ENCODE assay signal across 29 cellular contexts in the genomic region with DNA sequence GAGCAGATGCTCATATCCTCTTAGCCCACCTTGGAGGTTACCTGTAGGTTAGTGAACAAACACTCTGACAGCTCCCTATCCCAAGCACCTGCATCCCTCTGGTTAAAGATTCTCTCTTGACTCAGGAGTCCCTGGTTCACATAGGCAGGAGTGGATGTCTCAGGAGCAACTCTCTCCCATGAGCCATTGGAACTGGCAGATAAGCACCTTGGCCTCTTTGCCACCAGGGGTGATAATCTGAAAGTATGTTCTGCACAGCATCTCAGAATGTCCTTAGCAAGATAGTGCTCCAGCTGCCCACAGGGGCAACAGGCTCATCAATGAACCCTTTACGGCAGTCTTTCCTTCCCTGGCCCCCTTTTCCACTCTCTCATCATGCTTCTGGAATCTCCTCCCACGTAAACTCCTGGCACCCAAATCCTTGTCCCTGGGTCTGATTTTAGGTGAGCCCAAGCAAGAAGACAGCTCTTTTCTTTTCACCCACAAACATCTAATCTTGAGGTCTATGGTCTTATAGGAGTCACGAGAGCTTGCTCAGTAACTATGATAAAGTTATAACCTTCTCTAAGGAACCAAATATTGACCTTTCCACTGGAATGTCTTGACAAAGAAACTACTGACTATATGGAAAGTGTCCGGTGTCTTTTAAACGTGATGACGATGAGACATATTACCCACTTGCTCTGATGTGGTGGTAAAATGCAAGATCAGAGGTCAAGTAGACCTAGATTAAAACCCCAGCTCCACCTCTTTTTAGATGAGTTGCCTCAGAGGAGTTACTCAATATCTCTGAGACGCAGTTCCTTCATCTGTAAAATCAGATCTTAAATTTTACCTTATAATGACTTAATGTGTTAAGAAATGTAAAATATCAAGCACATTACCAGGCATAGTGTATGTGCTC. TPM values are rescaled to one million over a fixed set of nuclear protein-coding genes. Genes with fewer than 3 reads are reported as not detected.
"Had no signal": no experiment of that assay in that cellular context is flagged by ENCODE, and none has a peak within 500 bp of the region (broad histone marks: within the 10 kb centered on the region; RNA-seq: fewer than 3 reads in every experiment).

No MANE protein-coding gene starts in this region.

- H3K36me3 ChIP-seq: adrenal gland, breast epithelium, colonic mucosa, Peyer's patch, SJCRH30 had no signal

- H3K4me1 ChIP-seq: adrenal gland, breast epithelium, colonic mucosa, Peyer's patch, SJCRH30 had no signal

- H3K36me3 Mint-ChIP-seq: WTC11 had no signal

- H3K27ac Mint-ChIP-seq: activated CD4-positive, alpha-beta T cell treated with anti-CD3 and anti-CD28 coated beads, Interleukin-2, amount 10 ng/mL, durations not matched to agents 24 days and 14 days; activated naive CD4-positive, alpha-beta T cell treated with anti-CD3 and anti-CD28 coated beads for 36 hours; activated naive CD8-positive, alpha-beta T cell; T-helper 1 cell treated with Interleukin-12 subunit alpha and Interleukin-12 subunit beta and Interleukin-4 antibody, amounts not matched to agents 30 μg/mL and 1 μg/mL, for 36 hours; WTC11 had no signal

- H3K9me3 Mint-ChIP-seq: T-helper 1 cell treated with Interleukin-12 subunit alpha and Interleukin-12 subunit beta and Interleukin-4 antibody, amounts not matched to agents 30 μg/mL and 1 μg/mL, for 36 hours had no signal

- H3K9me3 ChIP-seq: adrenal gland, colonic mucosa, Peyer's patch, SJCRH30 had no signal

- H3K27ac ChIP-seq: adrenal gland, breast epithelium, colonic mucosa, Peyer's patch, RWPE1, SJCRH30 had no signal

- H3K4me3 Mint-ChIP-seq: activated CD4-positive, alpha-beta T cell treated with anti-CD3 and anti-CD28 coated beads, Interleukin-2, amount 10 ng/mL, durations not matched to agents 24 days and 14 days; activated naive CD4-positive, alpha-beta T cell treated with anti-CD3 and anti-CD28 coated beads for 36 hours; activated naive CD8-positive, alpha-beta T cell; T-helper 1 cell treated with Interleukin-12 subunit alpha and Interleukin-12 subunit beta and Interleukin-4 antibody, amounts not matched to agents 30 μg/mL and 1 μg/mL, for 36 hours; WTC11 had no signal

- H3K27me3 ChIP-seq: adrenal gland, breast epithelium, colonic mucosa, Peyer's patch, SJCRH30 had no signal

- H3K4me1 Mint-ChIP-seq: activated CD4-positive, alpha-beta T cell treated with anti-CD3 and anti-CD28 coated beads, Interleukin-2, amount 10 ng/mL, durations not matched to agents 24 days and 14 days had no signal

- DNase-seq: activated CD4-positive, alpha-beta T cell treated with anti-CD3 and anti-CD28 coated beads, Interleukin-2, amount 10 ng/mL, durations not matched to agents 24 days and 14 days; activated CD4-positive, alpha-beta T cell treated with anti-CD3 and anti-CD28 coated beads, Interleukin-2, amount 50 U/mL, for 48 hours; activated CD4-positive, CD25-positive, alpha-beta regulatory T cell treated with anti-CD3 and anti-CD28 coated beads, Interleukin-2, amount 50 U/mL, for 72 hours; activated effector memory CD4-positive, alpha-beta T cell treated with anti-CD3 and anti-CD28 coated beads, Interleukin-2, amount 50 U/mL, for 16 hours; activated naive CD4-positive, alpha-beta T cell treated with anti-CD3 and anti-CD28 coated beads for 36 hours; activated T-cell treated with anti-CD3 and anti-CD28 coated beads for 4 hours; adrenal gland; anterior cingulate cortex; caudate nucleus; colonic mucosa; KG1; NCI-H1092 treated with DMSO at 0.1 percent for 48 hours; NCI-H1417 treated with DMSO at 0.1 percent for 48 hours; NCI-H1694 treated with DMSO at 0.1 percent for 48 hours; NCI-H2029 treated with DMSO at 0.1 percent for 48 hours; NCI-H510A treated with DMSO at 0.1 percent for 48 hours; NCI-H69; NK-92 treated with Interleukin-12 subunit alpha and Interleukin-12 subunit beta, amount 100 ng/mL, for 24 hours; Peyer's patch; Right ventricle myocardium superior; SJCRH30; SW 1271 had no signal

- H3K4me3 ChIP-seq: adrenal gland, breast epithelium, colonic mucosa, Peyer's patch, SJCRH30 had no signal

- ATAC-seq: SK-N-SH treated with all-trans-retinoic acid at 6 μM for 48 hours, WTC11 had no signal

RNA-seq across cellular contexts. Expression of gene ISM1, which starts 39.8 kb away (rescaled TPM):
- total RNA-seq: M059J, SJCRH30 had no signal
